In genomic region chr3:70805044-70805732, GRCh38 we compare ENCODE assay signal across 14 cellular contexts.
DNase-seq lines count a peak whose midpoint lies in the region; ATAC-seq and TF ChIP-seq lines count a peak whose summit lies in the region.
"Had no signal": no experiment of that assay in that cellular context is flagged by ENCODE, and none has a peak within 500 bp of the region (broad histone marks: within the 10 kb centered on the region; RNA-seq: fewer than 3 reads in every experiment).

No MANE protein-coding gene starts in this region.

- no peak overlapping the region for H3K9ac ChIP-seq in smooth muscle cell (ENCODE audit: low read depth)

- 82% methylated on average over 5 of the region's 5 CpGs for WGBS in smooth muscle cell (ENCODE audit: low lambda C conversion rate)
- 72 to 84% methylated on average over 5 of the region's 5 CpGs for WGBS in body of pancreas, 2 donors

- H3K36me3 ChIP-seq in smooth muscle cell (ENCODE audit: low read depth) (no peaks in the 10 kb centered on the region), body of pancreas (replicated peaks in 1 of 2; ENCODE audit: insufficient read depth in 1 of 2, low read depth in 2 of 2) (no peaks in the 10 kb centered on the region)
- H3K36me3 ChIP-seq: right lobe of liver had no signal

- H3K27ac ChIP-seq in smooth muscle cell (ENCODE audit: low read depth) (no peak overlapping the region), body of pancreas (no peak overlapping the region)
- H3K27ac ChIP-seq: right lobe of liver had no signal

- no peak for TF ChIP-seq POLR2A in body of pancreas (IDR thresholded peaks at IDR 0.05)

- CTCF ChIA-PET in activated naive CD4-positive, alpha-beta T cell treated with anti-CD3 and anti-CD28 coated beads, Interleukin-2, amount 10 ng/mL, durations not matched to agents 7 days and 5 days (lab: Charles Lee) = no interaction called here

- no peaks in the 10 kb centered on the region for H4K20me1 ChIP-seq in smooth muscle cell (ENCODE audit: low read depth)

- H3F3A ChIP-seq in smooth muscle cell (ENCODE audit: low read depth) = no peaks in the 10 kb centered on the region

- H3K4me3 ChIP-seq in smooth muscle cell = no peak overlapping the region
- no peak overlapping the region for H3K4me3 ChIP-seq in body of pancreas
- H3K4me3 ChIP-seq: right lobe of liver had no signal

- intact Hi-C loops in body of pancreas (cut with DNase I) = no loop called here

- H3K27me3 ChIP-seq in smooth muscle cell (ENCODE audit: low read depth) (no peaks in the 10 kb centered on the region), body of pancreas (no peaks in the 10 kb centered on the region)
- H3K27me3 ChIP-seq: right lobe of liver had no signal

- H3K4me3 Mint-ChIP-seq in activated naive CD4-positive, alpha-beta T cell treated with anti-CD3 and anti-CD28 coated beads, Interleukin-2, amount 10 ng/mL, durations not matched to agents 7 days and 5 days = no peak overlapping the region
- H3K4me3 Mint-ChIP-seq: activated CD4-positive, alpha-beta T cell treated with anti-CD3 and anti-CD28 coated beads, Interleukin-2, amount 10 ng/mL, durations not matched to agents 24 days and 14 days had no signal

- H3K79me2 ChIP-seq in smooth muscle cell (ENCODE audit: low read depth) = no peaks in the 10 kb centered on the region

- H3K4me1 ChIP-seq in smooth muscle cell (ENCODE audit: low read depth) = no peaks in the 10 kb centered on the region
- H3K4me1 ChIP-seq in body of pancreas = no peaks in the 10 kb centered on the region
- H3K4me1 ChIP-seq: Caco-2, right lobe of liver had no signal

- no peaks in the 10 kb centered on the region for H3K9me3 ChIP-seq in smooth muscle cell (replicated peaks; ENCODE audit: low read depth)
- no peaks in the 10 kb centered on the region for H3K9me3 ChIP-seq in body of pancreas
- H3K9me3 ChIP-seq: Caco-2, right lobe of liver had no signal

- H3K36me3 Mint-ChIP-seq in activated naive CD4-positive, alpha-beta T cell treated with anti-CD3 and anti-CD28 coated beads, Interleukin-2, amount 10 ng/mL, durations not matched to agents 7 days and 5 days = no peaks in the 10 kb centered on the region

- no peak overlapping the region for H3K4me2 ChIP-seq in smooth muscle cell

- no peak for TF ChIP-seq CTCF in smooth muscle cell (IDR thresholded peaks at IDR 0.05; ENCODE audit: borderline replicate concordance, insufficient read depth, poor library complexity, severe bottlenecking)
- no peak for TF ChIP-seq CTCF in body of pancreas (IDR thresholded peaks at IDR 0.05)

- H3K9me3 Mint-ChIP-seq in activated naive CD4-positive, alpha-beta T cell treated with anti-CD3 and anti-CD28 coated beads, Interleukin-2, amount 10 ng/mL, durations not matched to agents 7 days and 5 days = no peaks in the 10 kb centered on the region
- H3K9me3 Mint-ChIP-seq: activated CD4-positive, alpha-beta T cell treated with anti-CD3 and anti-CD28 coated beads, Interleukin-2, amount 10 ng/mL, durations not matched to agents 24 days and 14 days had no signal

- H3K27me3 Mint-ChIP-seq in activated naive CD4-positive, alpha-beta T cell treated with anti-CD3 and anti-CD28 coated beads, Interleukin-2, amount 10 ng/mL, durations not matched to agents 7 days and 5 days = peaks cover under 1% of the 10 kb centered on the region

- no peak for ATAC-seq in body of pancreas
- no peak for ATAC-seq in HG02610 (IDR thresholded peaks at IDR 0.05; ENCODE audit: unreplicated experiment)
- ATAC-seq: right lobe of liver had no signal

- peak overlapping the region; percentile 61 for H2AFZ ChIP-seq in smooth muscle cell (ENCODE audit: low read depth)

- H3K4me1 Mint-ChIP-seq in activated naive CD4-positive, alpha-beta T cell treated with anti-CD3 and anti-CD28 coated beads, Interleukin-2, amount 10 ng/mL, durations not matched to agents 7 days and 5 days = no peaks in the 10 kb centered on the region
- H3K4me1 Mint-ChIP-seq: activated CD4-positive, alpha-beta T cell treated with anti-CD3 and anti-CD28 coated beads, Interleukin-2, amount 10 ng/mL, durations not matched to agents 24 days and 14 days had no signal

- no peak overlapping the region for H3K27ac Mint-ChIP-seq in activated naive CD4-positive, alpha-beta T cell treated with anti-CD3 and anti-CD28 coated beads, Interleukin-2, amount 10 ng/mL, durations not matched to agents 7 days and 5 days
- H3K27ac Mint-ChIP-seq: activated CD4-positive, alpha-beta T cell treated with anti-CD3 and anti-CD28 coated beads, Interleukin-2, amount 10 ng/mL, durations not matched to agents 24 days and 14 days had no signal

- DNase-seq in HCEC 1CT (peak; percentile 14), astrocyte of the hippocampus (ENCODE audit: low read depth, low spot score) (peak; percentile 21), glomerular visceral epithelial cell (ENCODE audit: extremely low spot score) (peak; percentile 8), smooth muscle cell (lab: John Stamatoyannopoulos, UW; ENCODE audit: unreplicated experiment) (no peak), body of pancreas (no peak)
- DNase-seq in activated naive CD4-positive, alpha-beta T cell treated with anti-CD3 and anti-CD28 coated beads, Interleukin-2, amount 10 ng/mL, durations not matched to agents 7 days and 5 days = no peak
- no peak for DNase-seq in activated CD4-positive, CD25-positive, alpha-beta regulatory T cell (lab: John Stamatoyannopoulos, UW)
- DNase-seq: activated CD4-positive, alpha-beta T cell treated with anti-CD3 and anti-CD28 coated beads, Interleukin-2, amount 10 ng/mL, durations not matched to agents 24 days and 14 days; activated T-cell treated with anti-CD3 and anti-CD28 coated beads, Interleukin-2, amount 50 U/mL, for 48 hours; Caco-2; NCI-H2227 treated with DMSO at 0.1 percent for 48 hours; right lobe of liver; T-helper 1 cell had no signal

Comparison
In these comparisons a context has a peak if more than half of its experiments do, and no peak if none do; other contexts are left out.
1. DNase-seq: peak in HCEC 1CT (single experiment), astrocyte of the hippocampus (single experiment) and glomerular visceral epithelial cell (single experiment); none in smooth muscle cell (single experiment), activated naive CD4-positive, alpha-beta T cell treated with anti-CD3 and anti-CD28 coated beads, Interleukin-2, amount 10 ng/mL, durations not matched to agents 7 days and 5 days (single experiment), activated CD4-positive, CD25-positive, alpha-beta regulatory T cell (0 of 4) and body of pancreas (0 of 4).